In genomic region chr15:40357246-40357645, GRCh38 we compare ENCODE assay signal across 1 cellular context.
TF ChIP-seq lines count a peak whose summit lies in the region.

No MANE protein-coding gene starts in this region.

TF ChIP-seq in GM23338, 12 proteins besides CTCF, POLR2A, EP300 and RAD21 (continued from another document):
- TF ChIP-seq, protein P1, sequence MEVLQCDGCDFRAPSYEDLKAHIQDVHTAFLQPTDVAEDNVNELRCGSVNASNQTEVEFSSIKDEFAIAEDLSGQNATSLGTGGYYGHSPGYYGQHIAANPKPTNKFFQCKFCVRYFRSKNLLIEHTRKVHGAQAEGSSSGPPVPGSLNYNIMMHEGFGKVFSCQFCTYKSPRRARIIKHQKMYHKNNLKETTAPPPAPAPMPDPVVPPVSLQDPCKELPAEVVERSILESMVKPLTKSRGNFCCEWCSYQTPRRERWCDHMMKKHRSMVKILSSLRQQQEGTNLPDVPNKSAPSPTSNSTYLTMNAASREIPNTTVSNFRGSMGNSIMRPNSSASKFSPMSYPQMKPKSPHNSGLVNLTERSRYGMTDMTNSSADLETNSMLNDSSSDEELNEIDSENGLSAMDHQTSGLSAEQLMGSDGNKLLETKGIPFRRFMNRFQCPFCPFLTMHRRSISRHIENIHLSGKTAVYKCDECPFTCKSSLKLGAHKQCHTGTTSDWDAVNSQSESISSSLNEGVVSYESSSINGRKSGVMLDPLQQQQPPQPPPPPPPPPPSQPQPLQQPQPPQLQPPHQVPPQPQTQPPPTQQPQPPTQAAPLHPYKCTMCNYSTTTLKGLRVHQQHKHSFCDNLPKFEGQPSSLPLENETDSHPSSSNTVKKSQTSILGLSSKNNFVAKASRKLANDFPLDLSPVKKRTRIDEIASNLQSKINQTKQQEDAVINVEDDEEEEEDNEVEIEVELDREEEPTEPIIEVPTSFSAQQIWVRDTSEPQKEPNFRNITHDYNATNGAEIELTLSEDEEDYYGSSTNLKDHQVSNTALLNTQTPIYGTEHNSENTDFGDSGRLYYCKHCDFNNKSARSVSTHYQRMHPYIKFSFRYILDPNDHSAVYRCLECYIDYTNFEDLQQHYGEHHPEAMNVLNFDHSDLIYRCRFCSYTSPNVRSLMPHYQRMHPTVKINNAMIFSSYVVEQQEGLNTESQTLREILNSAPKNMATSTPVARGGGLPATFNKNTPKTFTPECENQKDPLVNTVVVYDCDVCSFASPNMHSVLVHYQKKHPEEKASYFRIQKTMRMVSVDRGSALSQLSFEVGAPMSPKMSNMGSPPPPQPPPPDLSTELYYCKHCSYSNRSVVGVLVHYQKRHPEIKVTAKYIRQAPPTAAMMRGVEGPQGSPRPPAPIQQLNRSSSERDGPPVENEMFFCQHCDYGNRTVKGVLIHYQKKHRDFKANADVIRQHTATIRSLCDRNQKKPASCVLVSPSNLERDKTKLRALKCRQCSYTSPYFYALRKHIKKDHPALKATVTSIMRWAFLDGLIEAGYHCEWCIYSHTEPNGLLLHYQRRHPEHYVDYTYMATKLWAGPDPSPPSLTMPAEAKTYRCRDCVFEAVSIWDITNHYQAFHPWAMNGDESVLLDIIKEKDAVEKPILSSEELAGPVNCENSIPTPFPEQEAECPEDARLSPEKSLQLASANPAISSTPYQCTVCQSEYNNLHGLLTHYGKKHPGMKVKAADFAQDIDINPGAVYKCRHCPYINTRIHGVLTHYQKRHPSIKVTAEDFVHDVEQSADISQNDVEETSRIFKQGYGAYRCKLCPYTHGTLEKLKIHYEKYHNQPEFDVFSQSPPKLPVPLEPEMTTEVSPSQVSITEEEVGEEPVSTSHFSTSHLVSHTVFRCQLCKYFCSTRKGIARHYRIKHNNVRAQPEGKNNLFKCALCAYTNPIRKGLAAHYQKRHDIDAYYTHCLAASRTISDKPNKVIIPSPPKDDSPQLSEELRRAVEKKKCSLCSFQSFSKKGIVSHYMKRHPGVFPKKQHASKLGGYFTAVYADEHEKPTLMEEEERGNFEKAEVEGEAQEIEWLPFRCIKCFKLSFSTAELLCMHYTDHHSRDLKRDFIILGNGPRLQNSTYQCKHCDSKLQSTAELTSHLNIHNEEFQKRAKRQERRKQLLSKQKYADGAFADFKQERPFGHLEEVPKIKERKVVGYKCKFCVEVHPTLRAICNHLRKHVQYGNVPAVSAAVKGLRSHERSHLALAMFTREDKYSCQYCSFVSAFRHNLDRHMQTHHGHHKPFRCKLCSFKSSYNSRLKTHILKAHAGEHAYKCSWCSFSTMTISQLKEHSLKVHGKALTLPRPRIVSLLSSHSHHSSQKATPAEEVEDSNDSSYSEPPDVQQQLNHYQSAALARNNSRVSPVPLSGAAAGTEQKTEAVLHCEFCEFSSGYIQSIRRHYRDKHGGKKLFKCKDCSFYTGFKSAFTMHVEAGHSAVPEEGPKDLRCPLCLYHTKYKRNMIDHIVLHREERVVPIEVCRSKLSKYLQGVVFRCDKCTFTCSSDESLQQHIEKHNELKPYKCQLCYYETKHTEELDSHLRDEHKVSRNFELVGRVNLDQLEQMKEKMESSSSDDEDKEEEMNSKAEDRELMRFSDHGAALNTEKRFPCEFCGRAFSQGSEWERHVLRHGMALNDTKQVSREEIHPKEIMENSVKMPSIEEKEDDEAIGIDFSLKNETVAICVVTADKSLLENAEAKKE (CRISPR knock-in tag; IDR thresholded peaks at IDR 0.05): no peak
- no peak for TF ChIP-seq ZNF331 (CRISPR knock-in tag; IDR thresholded peaks at IDR 0.05; ENCODE audit: low read depth)
